25 cellular contexts compared by ENCODE assay signal in the genomic region with DNA sequence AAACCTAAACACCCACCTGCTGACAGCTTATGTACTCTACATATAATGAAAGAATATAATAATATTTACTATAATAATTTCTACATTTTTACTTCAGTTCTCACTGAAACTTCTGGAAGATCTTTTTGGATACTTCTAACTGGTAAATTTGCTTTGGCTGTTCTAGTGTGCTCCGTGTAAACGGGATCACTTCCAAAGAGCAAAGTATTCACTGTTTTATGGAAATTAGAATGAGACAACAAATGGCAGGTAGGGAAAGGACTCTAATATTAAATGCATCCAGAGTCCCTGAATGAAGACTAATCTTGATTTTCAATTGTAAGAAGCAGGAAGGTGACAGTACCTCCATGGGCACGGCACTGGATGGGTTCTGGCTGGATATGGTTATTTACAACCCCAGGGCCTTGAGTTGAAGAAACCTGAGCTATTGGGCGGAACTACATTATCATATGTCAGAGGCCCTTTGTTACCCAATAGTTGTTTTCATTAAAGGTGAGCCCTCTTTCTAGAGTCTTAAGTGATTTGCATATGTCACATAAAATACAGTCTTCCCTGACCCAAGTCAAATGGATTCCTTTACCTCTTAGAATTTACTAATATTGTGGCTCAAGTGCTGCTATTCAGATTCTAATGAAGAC. TPM values are rescaled to one million over a fixed set of nuclear protein-coding genes. Genes with fewer than 3 reads are reported as not detected.
DNase-seq lines count a peak whose midpoint lies in the region; ATAC-seq and TF ChIP-seq lines count a peak whose summit lies in the region.
"Had no signal": no experiment of that assay in that cellular context is flagged by ENCODE, and none has a peak within 500 bp of the region (broad histone marks: within the 10 kb centered on the region; RNA-seq: fewer than 3 reads in every experiment).

No MANE protein-coding gene starts in this region.

- H3K9me3 Mint-ChIP-seq in activated T-cell treated with anti-CD3 and anti-CD28 coated beads, Interleukin-2, amount 50 U/mL, for 72 hours: no peaks in the 10 kb centered on the region
- H3K9me3 Mint-ChIP-seq in stimulated activated effector memory CD8-positive, alpha-beta T cell treated with anti-CD3 and anti-CD28 coated beads, Interleukin-12 subunit alpha, Interleukin-12 subunit beta, amount 100 ng/mL, for 72 hours: no peaks in the 10 kb centered on the region
- H3K9me3 Mint-ChIP-seq in activated T-helper 17 cell treated with anti-CD3 and anti-CD28 coated beads, Interleukin-2, amount 50 U/mL, for 72 hours: no peaks in the 10 kb centered on the region
- H3K9me3 Mint-ChIP-seq: activated B cell treated with CpG ODN at 0.5 μM for 24 hours, brain, T-cell had no signal

- peaks cover 39% of the 10 kb centered on the region for H3K4me1 Mint-ChIP-seq in activated T-cell treated with anti-CD3 and anti-CD28 coated beads, Interleukin-2, amount 50 U/mL, for 72 hours (ENCODE audit: low read depth)
- H3K4me1 Mint-ChIP-seq in stimulated activated effector memory CD8-positive, alpha-beta T cell treated with anti-CD3 and anti-CD28 coated beads, Interleukin-12 subunit alpha, Interleukin-12 subunit beta, amount 100 ng/mL, for 72 hours: peaks cover 37% of the 10 kb centered on the region
- peaks cover 14% of the 10 kb centered on the region for H3K4me1 Mint-ChIP-seq in activated T-helper 17 cell treated with anti-CD3 and anti-CD28 coated beads, Interleukin-2, amount 50 U/mL, for 72 hours

- no peaks in the 10 kb centered on the region for H3K27me3 ChIP-seq in lower lobe of right lung (ENCODE audit: low read depth)
- H3K27me3 ChIP-seq: BE2C, heart left ventricle, MG63 had no signal

- TF ChIP-seq EP300 in Ishikawa (IDR thresholded peaks at IDR 0.05; ENCODE audit: borderline replicate concordance): no peak

- no peak for ATAC-seq in activated T-cell treated with anti-CD3 and anti-CD28 coated beads, Interleukin-2, amount 50 U/mL, for 72 hours (replicated peaks in 1 of 2)
- no peak for ATAC-seq in stimulated activated effector memory CD8-positive, alpha-beta T cell treated with anti-CD3 and anti-CD28 coated beads, Interleukin-12 subunit alpha, Interleukin-12 subunit beta, amount 100 ng/mL, for 72 hours
- no peak for ATAC-seq in activated T-helper 17 cell treated with anti-CD3 and anti-CD28 coated beads, Interleukin-2, amount 50 U/mL, for 72 hours (replicated peaks)
- ATAC-seq in lower lobe of right lung: no peak
- ATAC-seq: heart left ventricle; stimulated activated naive B cell treated with anti-CD40 and anti-IgM and Interleukin-4, amounts not matched to agents 10 μg/mL and 1 μg/mL and 100 μg/mL, for 72 hours; T-cell had no signal

- TF ChIP-seq CTCF in lower lobe of right lung (IDR thresholded peaks at IDR 0.05): no peak

- DNase-seq in activated T-cell treated with anti-CD3 and anti-CD28 coated beads, Interleukin-2, amount 50 U/mL, for 72 hours: no peak
- DNase-seq in activated T-cell treated with anti-CD3 and anti-CD28 coated beads for 4 hours (no peak), iPS-NIHi7 (ENCODE audit: extremely low spot score) (peak; percentile 46), lower lobe of right lung (no peak)
- DNase-seq in stimulated activated effector memory CD8-positive, alpha-beta T cell treated with anti-CD3 and anti-CD28 coated beads, Interleukin-12 subunit alpha, Interleukin-12 subunit beta, amount 100 ng/mL, for 72 hours (ENCODE audit: low spot score in 2 of 2): no peak
- DNase-seq: ACHN; activated B cell treated with CpG ODN at 0.5 μM for 24 hours; activated naive CD4-positive, alpha-beta T cell treated with anti-CD3 and anti-CD28 coated beads, Interleukin-2, amount 50 U/mL, for 16 hours; amniotic stem cell; BE2C; cerebellar nuclear complex; DMS53; foreskin melanocyte; heart left ventricle; kidney glomerular epithelial cell; mammary epithelial cell; MG63; NCI-H1105 treated with DMSO at 0.1 percent for 48 hours; NCI-H187 treated with DMSO at 0.1 percent for 48 hours; stimulated activated naive B cell treated with anti-CD40 and anti-IgM and Interleukin-4, amounts not matched to agents 10 μg/mL and 1 μg/mL and 100 μg/mL, for 72 hours; T-cell had no signal

- no peak for TF ChIP-seq RAD21 in Ishikawa (IDR thresholded peaks at IDR 0.05; ENCODE audit: low read depth)

- H3K36me3 Mint-ChIP-seq in activated T-cell treated with anti-CD3 and anti-CD28 coated beads, Interleukin-2, amount 50 U/mL, for 72 hours (ENCODE audit: insufficient read depth in 2 of 2): peaks cover 5 to 22% of the 10 kb centered on the region in 2 donors
- peaks cover 99% of the 10 kb centered on the region for H3K36me3 Mint-ChIP-seq in stimulated activated effector memory CD8-positive, alpha-beta T cell treated with anti-CD3 and anti-CD28 coated beads, Interleukin-12 subunit alpha, Interleukin-12 subunit beta, amount 100 ng/mL, for 72 hours
- peaks cover 92% of the 10 kb centered on the region for H3K36me3 Mint-ChIP-seq in activated T-helper 17 cell treated with anti-CD3 and anti-CD28 coated beads, Interleukin-2, amount 50 U/mL, for 72 hours (ENCODE audit: low read depth)

- H3K27ac Mint-ChIP-seq in activated T-cell treated with anti-CD3 and anti-CD28 coated beads, Interleukin-2, amount 50 U/mL, for 72 hours: peak overlapping the region; percentile 51
- peak overlapping the region; percentile 88 for H3K27ac Mint-ChIP-seq in stimulated activated effector memory CD8-positive, alpha-beta T cell treated with anti-CD3 and anti-CD28 coated beads, Interleukin-12 subunit alpha, Interleukin-12 subunit beta, amount 100 ng/mL, for 72 hours
- H3K27ac Mint-ChIP-seq in activated T-helper 17 cell treated with anti-CD3 and anti-CD28 coated beads, Interleukin-2, amount 50 U/mL, for 72 hours: no peak overlapping the region

- H3K27me3 Mint-ChIP-seq in activated T-cell treated with anti-CD3 and anti-CD28 coated beads, Interleukin-2, amount 50 U/mL, for 72 hours (ENCODE audit: low read depth): no peaks in the 10 kb centered on the region
- no peaks in the 10 kb centered on the region for H3K27me3 Mint-ChIP-seq in activated T-helper 17 cell treated with anti-CD3 and anti-CD28 coated beads, Interleukin-2, amount 50 U/mL, for 72 hours
- H3K27me3 Mint-ChIP-seq: activated B cell treated with CpG ODN at 0.5 μM for 24 hours; brain; stimulated activated naive B cell treated with anti-CD40 and anti-IgM and Interleukin-4, amounts not matched to agents 10 μg/mL and 1 μg/mL and 100 μg/mL, for 72 hours; T-cell had no signal

- H3K27ac ChIP-seq in lower lobe of right lung: no peak overlapping the region
- H3K27ac ChIP-seq: heart left ventricle, KMS-11 had no signal

- H3K36me3 ChIP-seq in lower lobe of right lung: peaks cover 84% of the 10 kb centered on the region

- no peaks in the 10 kb centered on the region for H3K9me3 ChIP-seq in lower lobe of right lung
- H3K9me3 ChIP-seq: BE2C, heart left ventricle, MG63 had no signal

- no peak overlapping the region for H3K4me3 ChIP-seq in lower lobe of right lung
- H3K4me3 ChIP-seq: heart left ventricle, MG63 had no signal

- peaks cover 8% of the 10 kb centered on the region for H3K4me1 ChIP-seq in lower lobe of right lung
- H3K4me1 ChIP-seq: BE2C had no signal

- intact Hi-C loops in lower lobe of right lung (cut with DNase I): no loop called here

- no peak overlapping the region for H3K4me3 Mint-ChIP-seq in activated T-cell treated with anti-CD3 and anti-CD28 coated beads, Interleukin-2, amount 50 U/mL, for 72 hours
- H3K4me3 Mint-ChIP-seq in stimulated activated effector memory CD8-positive, alpha-beta T cell treated with anti-CD3 and anti-CD28 coated beads, Interleukin-12 subunit alpha, Interleukin-12 subunit beta, amount 100 ng/mL, for 72 hours: no peak overlapping the region
- H3K4me3 Mint-ChIP-seq in activated T-helper 17 cell treated with anti-CD3 and anti-CD28 coated beads, Interleukin-2, amount 50 U/mL, for 72 hours: no peak overlapping the region
- H3K4me3 Mint-ChIP-seq: activated B cell treated with CpG ODN at 0.5 μM for 24 hours; brain; stimulated activated naive B cell treated with anti-CD40 and anti-IgM and Interleukin-4, amounts not matched to agents 10 μg/mL and 1 μg/mL and 100 μg/mL, for 72 hours; T-cell had no signal

TF ChIP-seq in Ishikawa, 13 proteins besides CTCF, POLR2A, EP300 and RAD21:
- no peak for TF ChIP-seq FOXM1 (IDR thresholded peaks at IDR 0.05; ENCODE audit: borderline replicate concordance, low read depth)
- 0 out of 2 replicates have a peak, but pooled peaks have one; percentile 27 for TF ChIP-seq CEBPB (IDR thresholded peaks at IDR 0.05)

RNA-seq across cellular contexts. Expression of a gene that starts 10.7 kb away (rescaled TPM):
- 100 to 1,000 TPM; 145 to 154 TPM for total RNA-seq in activated T-cell treated with anti-CD3 and anti-CD28 coated beads, Interleukin-2, amount 50 U/mL, for 72 hours
- 10 to 100 TPM; 68.5 to 93.0 TPM for total RNA-seq in activated T-helper 17 cell treated with anti-CD3 and anti-CD28 coated beads, Interleukin-2, amount 50 U/mL, for 72 hours
- 152 TPM for total RNA-seq in lower lobe of right lung

RNA-seq across cellular contexts. Expression of a gene that starts 10.9 kb away (rescaled TPM):
- 10 to 100 TPM; 19.4 to 21.0 TPM for total RNA-seq in activated T-cell treated with anti-CD3 and anti-CD28 coated beads, Interleukin-2, amount 50 U/mL, for 72 hours
- 10 to 100 TPM; 13.8 to 16.9 TPM for total RNA-seq in activated T-helper 17 cell treated with anti-CD3 and anti-CD28 coated beads, Interleukin-2, amount 50 U/mL, for 72 hours
- total RNA-seq in lower lobe of right lung: 21.1 TPM
